ENCODE assay signal across 22 cellular contexts in genomic region chr5:58090704-58091103, GRCh38.
"Had no signal": no experiment of that assay in that cellular context is flagged by ENCODE, and none has a peak within 500 bp of the region (broad histone marks: within the 10 kb centered on the region; RNA-seq: fewer than 3 reads in every experiment).

No MANE protein-coding gene starts in this region.

- H3K27ac Mint-ChIP-seq: effector memory CD8-positive, alpha-beta T cell; naive thymus-derived CD8-positive, alpha-beta T cell; stimulated activated memory B cell treated with anti-CD40 and anti-IgM and Interleukin-4, amounts not matched to agents 10 μg/mL and 1 μg/mL and 100 μg/mL, for 72 hours had no signal

- DNase-seq: cortex of kidney; effector memory CD8-positive, alpha-beta T cell; foreskin fibroblast; gastrocnemius medialis; head of caudate nucleus; mesendoderm; midbrain; naive thymus-derived CD8-positive, alpha-beta T cell; occipital lobe; ovary; posterior cingulate gyrus; psoas muscle; right cardiac atrium; sigmoid colon; stimulated activated CD4-positive, alpha-beta T cell treated with anti-CD3 and anti-CD28 coated beads, Interleukin-4, amount 100 ng/mL, for 4 hours; stimulated activated naive CD8-positive, alpha-beta T cell treated with anti-CD3 and anti-CD28 coated beads, Interleukin-15, Interleukin-2, amounts not matched to agents 100 U/mL and 50 U/mL, for 24 hours; substantia nigra; testis; tibial artery had no signal

- ATAC-seq: effector memory CD8-positive, alpha-beta T cell; gastrocnemius medialis; left lobe of liver; naive thymus-derived CD8-positive, alpha-beta T cell; psoas muscle; right cardiac atrium; stimulated activated memory B cell treated with anti-CD40 and anti-IgM and Interleukin-4, amounts not matched to agents 10 μg/mL and 1 μg/mL and 100 μg/mL, for 72 hours; stimulated activated naive CD8-positive, alpha-beta T cell treated with anti-CD3 and anti-CD28 coated beads, Interleukin-15, Interleukin-2, amounts not matched to agents 100 U/mL and 50 U/mL, for 24 hours had no signal

- H3K27ac ChIP-seq: gastrocnemius medialis, ovary, psoas muscle, sigmoid colon, testis, tibial artery had no signal

- H3K4me3 Mint-ChIP-seq: effector memory CD8-positive, alpha-beta T cell; naive thymus-derived CD8-positive, alpha-beta T cell; stimulated activated memory B cell treated with anti-CD40 and anti-IgM and Interleukin-4, amounts not matched to agents 10 μg/mL and 1 μg/mL and 100 μg/mL, for 72 hours; type B pancreatic cell had no signal

- H3K4me1 ChIP-seq: gastrocnemius medialis, psoas muscle, sigmoid colon, testis, tibial artery had no signal

- H3K27me3 Mint-ChIP-seq: effector memory CD8-positive, alpha-beta T cell; stimulated activated memory B cell treated with anti-CD40 and anti-IgM and Interleukin-4, amounts not matched to agents 10 μg/mL and 1 μg/mL and 100 μg/mL, for 72 hours; type B pancreatic cell had no signal

- H3K9me3 ChIP-seq: gastrocnemius medialis, ovary, psoas muscle, sigmoid colon, testis, tibial artery had no signal

- H3K36me3 ChIP-seq: gastrocnemius medialis, ovary, sigmoid colon, tibial artery had no signal

- H3K27me3 ChIP-seq: gastrocnemius medialis, ovary, sigmoid colon, testis, tibial artery had no signal

- H3K4me3 ChIP-seq: gastrocnemius medialis, ovary, psoas muscle, sigmoid colon, testis, tibial artery had no signal

- H3K36me3 Mint-ChIP-seq: naive thymus-derived CD8-positive, alpha-beta T cell; stimulated activated memory B cell treated with anti-CD40 and anti-IgM and Interleukin-4, amounts not matched to agents 10 μg/mL and 1 μg/mL and 100 μg/mL, for 72 hours; type B pancreatic cell had no signal

- H3K4me1 Mint-ChIP-seq: stimulated activated memory B cell treated with anti-CD40 and anti-IgM and Interleukin-4, amounts not matched to agents 10 μg/mL and 1 μg/mL and 100 μg/mL, for 72 hours had no signal

- H3K9me3 Mint-ChIP-seq: stimulated activated memory B cell treated with anti-CD40 and anti-IgM and Interleukin-4, amounts not matched to agents 10 μg/mL and 1 μg/mL and 100 μg/mL, for 72 hours; type B pancreatic cell had no signal
